In genomic region chr4:147056951-147057630, GRCh38 we compare ENCODE assay signal across 8 cellular contexts.
DNase-seq lines count a peak whose midpoint lies in the region; ATAC-seq and TF ChIP-seq lines count a peak whose summit lies in the region.

No MANE protein-coding gene starts in this region.

- H3K4me3 Mint-ChIP-seq in activated T-cell treated with anti-CD3 and anti-CD28 coated beads, Interleukin-2, amount 50 U/mL, for 4 hours: peak overlapping the region; percentile 78
- H3K4me3 Mint-ChIP-seq in T-helper 17 cell: peak overlapping the region; percentile 85

- H3K27me3 ChIP-seq in iPS-18a (ENCODE audit: control insufficient read depth, insufficient read depth, low read length): no peaks in the 10 kb centered on the region
- H3K27me3 ChIP-seq in tibial artery: no peaks in the 10 kb centered on the region

- no peaks in the 10 kb centered on the region for H3K9me3 Mint-ChIP-seq in activated T-cell treated with anti-CD3 and anti-CD28 coated beads, Interleukin-2, amount 50 U/mL, for 4 hours

- ATAC-seq in activated T-cell treated with anti-CD3 and anti-CD28 coated beads, Interleukin-2, amount 50 U/mL, for 4 hours: no peak
- ATAC-seq in T-helper 17 cell (no peak), HG02840 (IDR thresholded peaks at IDR 0.05; ENCODE audit: low FRiP score, unreplicated experiment) (no peak), GM21737 (IDR thresholded peaks at IDR 0.05; ENCODE audit: unreplicated experiment) (no peak)

- TF ChIP-seq CTCF in tibial artery (IDR thresholded peaks at IDR 0.05): no peak

- no peaks in the 10 kb centered on the region for H3K36me3 Mint-ChIP-seq in activated T-cell treated with anti-CD3 and anti-CD28 coated beads, Interleukin-2, amount 50 U/mL, for 4 hours (ENCODE audit: insufficient read depth)
- H3K36me3 Mint-ChIP-seq in T-helper 17 cell (ENCODE audit: low read depth): no peaks in the 10 kb centered on the region

- H3K36me3 ChIP-seq in iPS-18a (ENCODE audit: control insufficient read depth, low read depth, low read length): no peaks in the 10 kb centered on the region
- H3K36me3 ChIP-seq in tibial artery: no peaks in the 10 kb centered on the region

- no peak for DNase-seq in activated T-cell treated with anti-CD3 and anti-CD28 coated beads, Interleukin-2, amount 50 U/mL, for 4 hours
- DNase-seq in activated T-cell treated with anti-CD3 and anti-CD28 coated beads, Interleukin-2, amount 50 U/mL, for 48 hours: no peak
- DNase-seq in T-helper 17 cell (no peak), tibial artery (no peak), germinal center (ENCODE audit: low spot score) (no peak)

- peaks cover 10% of the 10 kb centered on the region for H3K4me1 ChIP-seq in iPS-18a (ENCODE audit: control insufficient read depth, low read depth, low read length)
- peaks cover 0 to 21% (median 2%) of the 10 kb centered on the region in 4 donors for H3K4me1 ChIP-seq in tibial artery

- intact Hi-C loops in tibial artery (cut with DNase I; ENCODE audit: low total_unique reads): no loop called here

- no peak overlapping the region for H3K9ac ChIP-seq in iPS-18a (ENCODE audit: low read length)

- H3K27ac Mint-ChIP-seq in T-helper 17 cell: peak overlapping the region; percentile 84

- H3K27me3 Mint-ChIP-seq in activated T-cell treated with anti-CD3 and anti-CD28 coated beads, Interleukin-2, amount 50 U/mL, for 4 hours (ENCODE audit: low read depth): peaks cover 2% of the 10 kb centered on the region
- H3K27me3 Mint-ChIP-seq in T-helper 17 cell: peaks cover 5% of the 10 kb centered on the region

- peaks cover 10% of the 10 kb centered on the region for H3K4me1 Mint-ChIP-seq in activated T-cell treated with anti-CD3 and anti-CD28 coated beads, Interleukin-2, amount 50 U/mL, for 4 hours (ENCODE audit: low read depth)
- peaks cover 9% of the 10 kb centered on the region for H3K4me1 Mint-ChIP-seq in T-helper 17 cell

- no peaks in the 10 kb centered on the region for H3K9me3 ChIP-seq in T-helper 17 cell (ENCODE audit: control insufficient read depth, low read length, poor library complexity, severe bottlenecking)
- H3K9me3 ChIP-seq in iPS-18a (ENCODE audit: control insufficient read depth, low read depth, low read length): no peaks in the 10 kb centered on the region
- H3K9me3 ChIP-seq in tibial artery: no peaks in the 10 kb centered on the region

- H3K27ac ChIP-seq in iPS-18a (ENCODE audit: low read length) (no peak overlapping the region), tibial artery (peak overlapping the region; percentile 29 to 50)

- H3K4me3 ChIP-seq in iPS-18a (ENCODE audit: low read length) (peak overlapping the region; percentile 28), tibial artery (peak overlapping the region; percentile 43 to 45)
